ENCODE assay signal across 8 cellular contexts in genomic region chr2:130372055-130372832, GRCh38. TPM values are rescaled to one million over a fixed set of nuclear protein-coding genes. Genes with fewer than 3 reads are reported as not detected.
DNase-seq lines count a peak whose midpoint lies in the region; ATAC-seq and TF ChIP-seq lines count a peak whose summit lies in the region.

No MANE protein-coding gene starts in this region.

- TF ChIP-seq POLR2A in Raji (IDR thresholded peaks at IDR 0.05; ENCODE audit: insufficient read depth, low read depth, low read length), result peak; percentile 90
- TF ChIP-seq POLR2A in gastroesophageal sphincter (IDR thresholded peaks at IDR 0.05), result peak; percentile 74 to 77

- no peaks in the 10 kb centered on the region for H3K9me3 ChIP-seq in gastroesophageal sphincter

- peak overlapping the region; percentile 70 to 94 (median 88) for H3K27ac ChIP-seq in gastroesophageal sphincter
- peak overlapping the region; percentile 83 for H3K27ac ChIP-seq in temporal lobe (ENCODE audit: low read depth, low read length)

- no peak for TF ChIP-seq EP300 in gastroesophageal sphincter (IDR thresholded peaks at IDR 0.05)

- WGBS in gastroesophageal sphincter (ENCODE audit: low coverage in 1 of 2), 2 donors, result 0% methylated on average over 6 of the region's 81 CpGs; no CpG with 5 or more reads in 1 of the 2 donors

- peak; percentile 36 for DNase-seq in DMS79 (lab: John Stamatoyannopoulos, UW)
- DNase-seq in HUDEP-2 (lab: John Stamatoyannopoulos, UW; ENCODE audit: unreplicated experiment in 76 of 76), result peak in 74 of 76 experiments; percentile 6 to 90 (median 81)
- peak; percentile 25 to 65 (median 47) for DNase-seq in activated naive CD4-positive, alpha-beta T cell (lab: John Stamatoyannopoulos, UW)
- DNase-seq in nucleus accumbens (lab: John Stamatoyannopoulos, UW), result peak in 51 of 56 donors; percentile 39 to 93 (median 73)

- TF ChIP-seq CTCF in gastroesophageal sphincter (IDR thresholded peaks at IDR 0.05), result peak; percentile 91 to 95 (median 94)

- H3K36me3 ChIP-seq in gastroesophageal sphincter, result peaks cover 0 to 28% of the 10 kb centered on the region in 2 donors

- peak overlapping the region; percentile 67 to 97 for H3K4me3 ChIP-seq in gastroesophageal sphincter

- ATAC-seq in GM21423 (IDR thresholded peaks at IDR 0.05; ENCODE audit: unreplicated experiment), result peak; percentile 71
- ATAC-seq in gastroesophageal sphincter, result peak; percentile 94

- H3K4me1 ChIP-seq in gastroesophageal sphincter, result peaks cover 0 to 38% (median 17%) of the 10 kb centered on the region in 3 donors

- no peaks in the 10 kb centered on the region for H3K27me3 ChIP-seq in gastroesophageal sphincter

RNA-seq across cellular contexts. Expression of gene PTPN18, which starts 16.4 kb away (rescaled TPM):
- total RNA-seq in gastroesophageal sphincter, result 10 to 100 TPM; 34.6 to 53.8 (median 39.1) TPM
- 16.2 TPM for total RNA-seq in temporal lobe

RNA-seq across cellular contexts. Expression of gene IMP4, which starts 29.5 kb away (rescaled TPM):
- 100 to 1,000 TPM in 3 of 4 donors, 10 to 100 TPM in 1; 78.8 to 143 (median 113) TPM for total RNA-seq in gastroesophageal sphincter
- total RNA-seq in temporal lobe, result 37.1 TPM

Comparison
In these comparisons a context has a peak if more than half of its experiments do, and no peak if none do; other contexts are left out.
1. Peak in every context shown above with its lines: DNase-seq, ATAC-seq, H3K4me3 ChIP-seq and H3K27ac ChIP-seq.